Comparison of ENCODE assay signal across 8 cellular contexts in the genomic region with DNA sequence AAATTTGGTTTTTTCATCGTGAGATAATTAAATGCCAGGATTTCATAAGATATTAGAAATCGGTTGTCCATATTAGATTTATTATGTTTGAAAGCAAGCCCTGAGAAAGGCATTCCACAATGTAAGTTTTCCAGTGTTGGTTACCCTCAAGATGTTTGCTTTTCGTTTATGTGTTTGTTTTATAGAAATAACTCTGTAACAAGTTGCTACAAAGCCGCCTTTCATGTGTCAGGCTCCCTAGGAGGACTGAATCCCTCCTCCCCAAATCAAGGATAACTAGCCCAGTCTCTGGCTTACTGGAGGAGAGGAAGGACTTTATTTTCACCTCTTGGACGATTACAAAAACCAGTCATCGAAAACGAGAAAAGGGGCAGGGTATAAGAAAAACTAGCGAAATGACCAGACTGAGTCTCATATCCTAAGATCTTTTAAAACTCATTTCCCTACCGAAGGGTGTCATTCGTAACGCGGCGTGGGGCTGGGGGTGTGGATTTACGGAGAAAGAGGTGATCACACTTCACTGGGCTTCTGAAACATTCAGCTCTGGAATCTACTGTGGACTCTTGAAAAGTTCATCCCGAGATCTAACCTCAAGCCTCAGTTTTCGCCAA.
A peak's percentile ranks its signal among the peaks of the same experiment; 100 is the strongest.
DNase-seq lines count a peak whose midpoint lies in the region; ATAC-seq and TF ChIP-seq lines count a peak whose summit lies in the region.

No MANE protein-coding gene starts in this region.

- no peak for DNase-seq in stimulated activated naive B cell treated with anti-CD40 and anti-IgM and Interleukin-4, amounts not matched to agents 10 μg/mL and 1 μg/mL and 100 μg/mL, for 72 hours
- no peak for DNase-seq in SHP77 treated with DMSO at 0.1 percent for 48 hours (lab: John Stamatoyannopoulos, UW)
- no peak for DNase-seq in NCI-H2196 treated with DMSO at 0.1 percent for 48 hours (lab: John Stamatoyannopoulos, UW; ENCODE audit: unreplicated experiment)

- H3K27ac Mint-ChIP-seq in activated naive CD8-positive, alpha-beta T cell = peak overlapping the region; percentile 100
- H3K27ac Mint-ChIP-seq in stimulated activated naive B cell treated with anti-CD40 and anti-IgM and Interleukin-4, amounts not matched to agents 10 μg/mL and 1 μg/mL and 100 μg/mL, for 72 hours = peak overlapping the region; percentile 98

- no peak for TF ChIP-seq CTCF in 22Rv1 (IDR thresholded peaks at IDR 0.05)

- no peaks in the 10 kb centered on the region for H3K27me3 ChIP-seq in layer of hippocampus (ENCODE audit: control insufficient read depth, insufficient read depth, low read length)

- H3K27ac ChIP-seq in 22Rv1 = peak overlapping the region; percentile 99
- H3K27ac ChIP-seq in layer of hippocampus (ENCODE audit: low read depth, low read length) = peak overlapping the region; percentile 92

- peak overlapping the region; percentile 99 for H3K4me3 Mint-ChIP-seq in activated naive CD8-positive, alpha-beta T cell
- peak overlapping the region; percentile 90 to 98 for H3K4me3 Mint-ChIP-seq in stimulated activated naive B cell treated with anti-CD40 and anti-IgM and Interleukin-4, amounts not matched to agents 10 μg/mL and 1 μg/mL and 100 μg/mL, for 72 hours

- ATAC-seq in GM18517 (IDR thresholded peaks at IDR 0.05; ENCODE audit: unreplicated experiment) (peak; percentile 12), HG03354 (IDR thresholded peaks at IDR 0.05; ENCODE audit: poor library complexity, severe bottlenecking, unreplicated experiment) (peak; percentile 21)
- peak; percentile 31 to 34 for ATAC-seq in stimulated activated naive B cell treated with anti-CD40 and anti-IgM and Interleukin-4, amounts not matched to agents 10 μg/mL and 1 μg/mL and 100 μg/mL, for 72 hours (replicated peaks)

- no peaks in the 10 kb centered on the region for H3K36me3 Mint-ChIP-seq in activated naive CD8-positive, alpha-beta T cell
- peaks cover 4 to 8% of the 10 kb centered on the region in 2 donors for H3K36me3 Mint-ChIP-seq in stimulated activated naive B cell treated with anti-CD40 and anti-IgM and Interleukin-4, amounts not matched to agents 10 μg/mL and 1 μg/mL and 100 μg/mL, for 72 hours

- no peaks in the 10 kb centered on the region for H3K9me3 Mint-ChIP-seq in activated naive CD8-positive, alpha-beta T cell (ENCODE audit: low read depth)
- no peaks in the 10 kb centered on the region for H3K9me3 Mint-ChIP-seq in stimulated activated naive B cell treated with anti-CD40 and anti-IgM and Interleukin-4, amounts not matched to agents 10 μg/mL and 1 μg/mL and 100 μg/mL, for 72 hours

- H3K27me3 Mint-ChIP-seq in activated naive CD8-positive, alpha-beta T cell = no peaks in the 10 kb centered on the region
- no peaks in the 10 kb centered on the region for H3K27me3 Mint-ChIP-seq in stimulated activated naive B cell treated with anti-CD40 and anti-IgM and Interleukin-4, amounts not matched to agents 10 μg/mL and 1 μg/mL and 100 μg/mL, for 72 hours

- peaks cover 45% of the 10 kb centered on the region for H3K4me1 Mint-ChIP-seq in activated naive CD8-positive, alpha-beta T cell (ENCODE audit: low read depth)
- peaks cover 6 to 24% of the 10 kb centered on the region in 2 donors for H3K4me1 Mint-ChIP-seq in stimulated activated naive B cell treated with anti-CD40 and anti-IgM and Interleukin-4, amounts not matched to agents 10 μg/mL and 1 μg/mL and 100 μg/mL, for 72 hours
